ENCODE assay signal across 8 cellular contexts in genomic region chr14:21072102-21072501, GRCh38. TPM values are rescaled to one million over a fixed set of nuclear protein-coding genes. Genes with fewer than 3 reads are reported as not detected.
DNase-seq lines count a peak whose midpoint lies in the region; ATAC-seq, FAIRE-seq and TF ChIP-seq lines count a peak whose summit lies in the region.

No MANE protein-coding gene starts in this region.

- no peak for FAIRE-seq in GM12892 (lab: Jason Lieb, UNC)

- no peaks in the 10 kb centered on the region for H3K9me3 Mint-ChIP-seq in nephron

- no peak for TF ChIP-seq POLR2A in GM12892 (IDR thresholded peaks at IDR 0.05; ENCODE audit: low read depth, low read length)

- H3K4me3 ChIP-seq in SJCRH30 = peak overlapping the region; percentile 85
- no peak overlapping the region for H3K4me3 ChIP-seq in epithelial cell of esophagus (ENCODE audit: low read length)

- peaks cover 44% of the 10 kb centered on the region for H3K36me3 Mint-ChIP-seq in nephron (ENCODE audit: low read depth)

- peaks cover 35% of the 10 kb centered on the region for H3K4me1 Mint-ChIP-seq in nephron

- peak overlapping the region; percentile 99 to 100 (median 99) for H3K27ac Mint-ChIP-seq in nephron

- peaks cover 5% of the 10 kb centered on the region for H3K27me3 Mint-ChIP-seq in nephron (ENCODE audit: low read depth)

- ATAC-seq in GM18907 (IDR thresholded peaks at IDR 0.05; ENCODE audit: unreplicated experiment) (no peak), GM18858 (IDR thresholded peaks at IDR 0.05; ENCODE audit: unreplicated experiment) (no peak)

- peak overlapping the region; percentile 93 for H3K27ac ChIP-seq in SJCRH30

- TF ChIP-seq CTCF in GM13976 (IDR thresholded peaks at IDR 0.05; ENCODE audit: borderline replicate concordance, control extremely low read depth, extremely low read depth, insufficient read depth, missing control alignments) (no peak), epithelial cell of esophagus (IDR thresholded peaks at IDR 0.05; ENCODE audit: insufficient read depth, low read depth, low read length, missing control alignments) (no peak), nephron (IDR thresholded peaks at IDR 0.05; ENCODE audit: unreplicated experiment in 3 of 3) (no peak)

- H3K9me3 ChIP-seq in SJCRH30 (replicated peaks) = no peaks in the 10 kb centered on the region

- in situ Hi-C loops in GM13976 (cut with MboI; ENCODE audit: low sequenced_read_pairs, unreplicated experiment) = no loop called here

- peaks cover 31% of the 10 kb centered on the region for H3K36me3 ChIP-seq in SJCRH30

- H3K27me3 ChIP-seq in SJCRH30 = no peaks in the 10 kb centered on the region

- DNase-seq in GM13976 (ENCODE audit: low spot score) = peak; percentile 32
- peak in 1 of 2 experiments; percentile 33 for DNase-seq in SJCRH30
- peak; percentile 51 for DNase-seq in epithelial cell of esophagus (ENCODE audit: low read depth)
- DNase-seq in GM19240 (ENCODE audit: insufficient read length, low spot score) = no peak
- no peak for DNase-seq in GM12892 (ENCODE audit: insufficient read length)

- peaks cover 5% of the 10 kb centered on the region; the same call in 1 of the 2 replicates for H3K4me1 ChIP-seq in SJCRH30

- peak overlapping the region; percentile 98 to 100 (median 99) for H3K4me3 Mint-ChIP-seq in nephron

RNA-seq across cellular contexts. Expression of gene ARHGEF40, which starts 2.0 kb away (rescaled TPM):
- total RNA-seq in SJCRH30 (2014; rRNA removed; shearing (Covaris generic)) = 28.3 and 29.3 TPM in 2 replicates
- 0.15 TPM for polyA plus RNA-seq in GM12892 (2012; ENCODE audit: missing spikeins)

RNA-seq across cellular contexts. Expression of gene RNASE8, which starts 14.5 kb away (rescaled TPM):
- total RNA-seq in SJCRH30 (2014; rRNA removed; shearing (Covaris generic)) = not detected in 2 replicates
- polyA plus RNA-seq in GM12892 (2012; ENCODE audit: missing spikeins) = not detected

RNA-seq across cellular contexts. Expression of gene ZNF219, which starts 26.4 kb away (rescaled TPM):
- 2.6 and 5.9 TPM in 2 replicates for total RNA-seq in SJCRH30 (2014; rRNA removed; shearing (Covaris generic))
- polyA plus RNA-seq in GM12892 (2012; ENCODE audit: missing spikeins) = 0.66 TPM

RNA-seq across cellular contexts. Expression of gene TMEM253, which starts 28.8 kb away (rescaled TPM):
- not detected in 2 replicates for total RNA-seq in SJCRH30 (2014; rRNA removed; shearing (Covaris generic))
- polyA plus RNA-seq in GM12892 (2012; ENCODE audit: missing spikeins) = not detected

RNA-seq across cellular contexts. Expression of gene RNASE7, which starts 29.9 kb away (rescaled TPM):
- not detected in 2 replicates for total RNA-seq in SJCRH30 (2014; rRNA removed; shearing (Covaris generic))
- polyA plus RNA-seq in GM12892 (2012; ENCODE audit: missing spikeins) = not detected

Comparison
In these comparisons a context has a peak if more than half of its experiments do, and no peak if none do; other contexts are left out.
1. DNase-seq: peak in GM13976 (single experiment) and epithelial cell of esophagus (single experiment); none in GM19240 (single experiment) and GM12892 (single experiment).